8 cellular contexts compared by ENCODE assay signal in genomic region chr16:49282690-49283375, GRCh38. TPM values are rescaled to one million over a fixed set of nuclear protein-coding genes. Genes with fewer than 3 reads are reported as not detected.
A peak's percentile ranks its signal among the peaks of the same experiment; 100 is the strongest.
DNase-seq lines count a peak whose midpoint lies in the region; ATAC-seq and TF ChIP-seq lines count a peak whose summit lies in the region.

No MANE protein-coding gene starts in this region.

- peaks cover 7 to 100% (median 58%) of the 10 kb centered on the region in 4 donors for H3K27me3 ChIP-seq in esophagus muscularis mucosa
- peaks cover 60% of the 10 kb centered on the region for H3K27me3 ChIP-seq in trophoblast cell (ENCODE audit: insufficient read depth, low read length)

- peaks cover 33 to 59% (median 50%) of the 10 kb centered on the region in 4 donors for H3K4me1 ChIP-seq in esophagus muscularis mucosa
- peaks cover 9 to 16% of the 10 kb centered on the region in 2 experiments for H3K4me1 ChIP-seq in trophoblast cell (ENCODE audit: control insufficient read depth in 1 of 2, insufficient read depth in 2 of 2, low read length in 2 of 2)

- H2BK12ac ChIP-seq in trophoblast cell (ENCODE audit: low read length) = no peak overlapping the region

- H3K27ac ChIP-seq in esophagus muscularis mucosa (replicated peaks in 1 of 4) (no peak overlapping the region), trophoblast cell (ENCODE audit: low read depth, low read length) (no peak overlapping the region)

- ATAC-seq in HG03378 (IDR thresholded peaks at IDR 0.05; ENCODE audit: unreplicated experiment) (no peak), HG03097 (IDR thresholded peaks at IDR 0.05; ENCODE audit: low FRiP score, unreplicated experiment) (no peak)

- 3% methylated on average over 44 of the region's 49 CpGs for WGBS in esophagus muscularis mucosa
- no CpG with 5 or more reads among the region's 49 CpGs for WGBS in trophoblast cell (ENCODE audit: extremely low coverage, insufficient coverage, insufficient read length)

- H2BK5ac ChIP-seq in trophoblast cell (ENCODE audit: low read depth, low read length, poor library complexity) = no peak overlapping the region

- no peak for TF ChIP-seq EP300 in esophagus muscularis mucosa (IDR thresholded peaks at IDR 0.05)

- H3K79me2 ChIP-seq in trophoblast cell (ENCODE audit: control insufficient read depth, insufficient read depth, low read length, poor library complexity) = no peaks in the 10 kb centered on the region

- H4K12ac ChIP-seq in trophoblast cell (ENCODE audit: low read depth, low read length) = no peak overlapping the region

- H3K4ac ChIP-seq in trophoblast cell (ENCODE audit: low read depth, low read length) = no peak overlapping the region

- TF ChIP-seq CTCF in GM13976 (IDR thresholded peaks at IDR 0.05; ENCODE audit: borderline replicate concordance, control extremely low read depth, extremely low read depth, insufficient read depth, missing control alignments) (no peak), esophagus muscularis mucosa (IDR thresholded peaks at IDR 0.05) (no peak)

- H3K9ac ChIP-seq in trophoblast cell (ENCODE audit: low read length) = no peak overlapping the region

- peak; percentile 21 for DNase-seq in GM13976 (ENCODE audit: low spot score)
- DNase-seq in NCI-H69 (lab: John Stamatoyannopoulos, UW) = peak; percentile 82
- peak; percentile 91 for DNase-seq in esophagus muscularis mucosa (ENCODE audit: extremely low spot score)
- DNase-seq in trophoblast cell = no peak
- no peak for DNase-seq in germinal center (ENCODE audit: low spot score)
- DNase-seq in GM19240 (ENCODE audit: insufficient read length, low spot score) = no peak

- no peak overlapping the region for H4K91ac ChIP-seq in trophoblast cell (ENCODE audit: low read depth, low read length)

- intact Hi-C loops in esophagus muscularis mucosa (cut with DNase I) = no loop called here

- H3K4me3 ChIP-seq in esophagus muscularis mucosa (peak overlapping the region; percentile 52 to 65 (median 56)), trophoblast cell (ENCODE audit: low read depth, low read length) (peak overlapping the region; percentile 67)

- no peak overlapping the region for H3K18ac ChIP-seq in trophoblast cell (ENCODE audit: low read length)

- H3K23ac ChIP-seq in trophoblast cell (ENCODE audit: low read length) = no peak overlapping the region

- no peaks in the 10 kb centered on the region for H3K79me1 ChIP-seq in trophoblast cell (ENCODE audit: low read length)

- H3K14ac ChIP-seq in trophoblast cell (ENCODE audit: low read length) = no peak overlapping the region

- in situ Hi-C loops in GM13976 (cut with MboI; ENCODE audit: low sequenced_read_pairs, unreplicated experiment) = no loop called here

- H2AK5ac ChIP-seq in trophoblast cell (ENCODE audit: low read length) = no peak overlapping the region

- H3K36me3 ChIP-seq in esophagus muscularis mucosa = no peaks in the 10 kb centered on the region
- no peaks in the 10 kb centered on the region for H3K36me3 ChIP-seq in trophoblast cell (ENCODE audit: control insufficient read depth in 1 of 2, insufficient read depth in 2 of 2, low read length in 2 of 2)

- peak overlapping the region; percentile 90 for H3K4me2 ChIP-seq in trophoblast cell (ENCODE audit: low read length)

- peak overlapping the region; percentile 1 for H2AFZ ChIP-seq in trophoblast cell (ENCODE audit: insufficient read depth, low read length, poor library complexity)

- no peak for TF ChIP-seq POLR2A in esophagus muscularis mucosa (IDR thresholded peaks at IDR 0.05; ENCODE audit: low read depth)

- no peak overlapping the region for H2BK120ac ChIP-seq in trophoblast cell (ENCODE audit: insufficient read depth, low read length, poor library complexity)

- no peak overlapping the region for H4K8ac ChIP-seq in trophoblast cell (ENCODE audit: low read depth, low read length)

- H3K9me3 ChIP-seq in esophagus muscularis mucosa (no peaks in the 10 kb centered on the region), trophoblast cell (ENCODE audit: insufficient read depth, low read depth, low read length) (peaks cover 9% of the 10 kb centered on the region)

RNA-seq across cellular contexts. Expression of gene CBLN1, which starts 1.2 kb away (rescaled TPM):
- total RNA-seq in esophagus muscularis mucosa = 1 to 10 TPM in 1 of 4 donors, under 1 TPM in 2, not detected in 1; 0.32 to 1.4 (median 0.83) TPM
- polyA plus RNA-seq in trophoblast cell (2013) = 0.68 and 0.75 TPM in 2 replicates

Comparison
In these comparisons a context has a peak if more than half of its experiments do, and no peak if none do; other contexts are left out.
1. DNase-seq: peak in GM13976 (single experiment), NCI-H69 (single experiment) and esophagus muscularis mucosa (single experiment); none in trophoblast cell (0 of 2), germinal center (single experiment) and GM19240 (single experiment).